Comparison of ENCODE assay signal across 21 cellular contexts in the genomic region with DNA sequence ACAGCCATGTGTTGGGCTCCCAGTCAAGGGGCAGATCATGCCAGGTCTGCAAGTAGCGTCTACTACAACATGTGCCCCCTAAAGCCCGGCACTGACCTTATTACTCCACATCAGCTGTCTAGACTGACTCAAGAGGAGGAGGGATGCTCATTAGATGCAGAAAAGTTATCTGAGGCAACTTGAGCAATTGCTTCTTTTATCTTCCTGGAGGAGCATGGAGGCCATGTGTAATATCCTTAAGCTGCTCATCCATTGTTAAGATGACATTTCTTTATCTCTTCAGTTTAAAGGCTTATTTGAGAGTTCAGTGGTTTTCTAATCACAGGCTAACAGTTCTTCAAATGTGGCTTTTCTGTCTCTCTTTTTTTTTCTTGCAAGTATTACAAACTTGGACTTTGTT.
"Had no signal": no experiment of that assay in that cellular context is flagged by ENCODE, and none has a peak within 500 bp of the region (broad histone marks: within the 10 kb centered on the region; RNA-seq: fewer than 3 reads in every experiment).

No MANE protein-coding gene starts in this region.

- H3K4me1 ChIP-seq: esophagus muscularis mucosa, gastroesophageal sphincter, right atrium auricular region, sigmoid colon, transverse colon had no signal

- H3K27me3 ChIP-seq: esophagus muscularis mucosa, gastroesophageal sphincter, right atrium auricular region, sigmoid colon, stomach, transverse colon had no signal

- H3K36me3 ChIP-seq: esophagus muscularis mucosa, gastroesophageal sphincter, right atrium auricular region, sigmoid colon, stomach, thoracic aorta, transverse colon had no signal

- DNase-seq: effector memory CD8-positive, alpha-beta T cell; foreskin fibroblast; glutamatergic neuron; left colon; left ventricle myocardium superior; naive thymus-derived CD4-positive, alpha-beta T cell; nephron progenitor cell; posterior cingulate gyrus; sigmoid colon; stimulated activated CD4-positive, alpha-beta T cell treated with anti-CD3 and anti-CD28 coated beads, Interleukin-12 subunit alpha, Interleukin-12 subunit beta, amount 100 ng/mL, for 4 hours; stimulated activated naive CD4-positive, alpha-beta T cell; stomach; substantia nigra; transverse colon had no signal

- ATAC-seq: effector memory CD8-positive, alpha-beta T cell; gastroesophageal sphincter; left colon; left ventricle myocardium superior; naive thymus-derived CD4-positive, alpha-beta T cell had no signal

- H3K4me3 ChIP-seq: esophagus muscularis mucosa, gastroesophageal sphincter, lung, right atrium auricular region, sigmoid colon, skin epidermis, stomach, thoracic aorta, transverse colon had no signal

- H3K9me3 ChIP-seq: esophagus muscularis mucosa, gastroesophageal sphincter, right atrium auricular region, sigmoid colon, stomach, thoracic aorta, transverse colon had no signal

- H3K27ac ChIP-seq: epithelial cell of prostate, esophagus muscularis mucosa, gastroesophageal sphincter, right atrium auricular region, sigmoid colon, skin epidermis, stomach, thoracic aorta, transverse colon had no signal
